Comparison of ENCODE assay signal across 19 cellular contexts in genomic region chr15:72163719-72164118, GRCh38. TPM values are rescaled to one million over a fixed set of nuclear protein-coding genes. Genes with fewer than 3 reads are reported as not detected.
"Had no signal": no experiment of that assay in that cellular context is flagged by ENCODE, and none has a peak within 500 bp of the region (broad histone marks: within the 10 kb centered on the region; RNA-seq: fewer than 3 reads in every experiment).

No MANE protein-coding gene starts in this region.

- DNase-seq: activated CD4-positive, alpha-beta T cell treated with anti-CD3 and anti-CD28 coated beads for 4 hours; activated CD4-positive, alpha-beta T cell treated with anti-CD3 and anti-CD28 coated beads, Interleukin-2, amount 50 U/mL, for 48 hours; activated CD4-positive, CD25-positive, alpha-beta regulatory T cell; activated CD8-positive, alpha-beta memory T cell treated with anti-CD3 and anti-CD28 coated beads, Interleukin-2, amount 50 U/mL, for 48 hours; activated naive CD4-positive, alpha-beta T cell; activated T-cell treated with anti-CD3 and anti-CD28 coated beads, Interleukin-2, amount 50 U/mL, for 4 hours; adrenal gland; left cardiac atrium; stimulated activated CD4-positive, alpha-beta T cell treated with anti-CD3 and anti-CD28 coated beads, Interleukin-4, amount 100 ng/mL, for 24 hours; stimulated activated naive CD4-positive, alpha-beta T cell treated with Interleukin-2 at 50 U/mL for 16 hours; thyroid gland had no signal

- H3K27me3 ChIP-seq: adrenal gland, thyroid gland had no signal

- H3K27ac ChIP-seq: adrenal gland, esophagus muscularis mucosa, spleen, thyroid gland had no signal

- H3K4me3 ChIP-seq: adrenal gland, esophagus muscularis mucosa, spleen, thyroid gland had no signal

- H3K9me3 ChIP-seq: adrenal gland, esophagus muscularis mucosa, spleen, thyroid gland had no signal

- ATAC-seq: activated T-cell treated with anti-CD3 and anti-CD28 coated beads, Interleukin-2, amount 50 U/mL, for 4 hours; left cardiac atrium had no signal

- H3K36me3 ChIP-seq: adrenal gland, esophagus muscularis mucosa, spleen, thyroid gland had no signal

RNA-seq across cellular contexts. Expression of gene GRAMD2A, which starts 33.9 kb away (rescaled TPM):
- total RNA-seq: activated CD8-positive, alpha-beta memory T cell treated with anti-CD3 and anti-CD28 coated beads for 36 hours; activated T-cell treated with anti-CD3 and anti-CD28 coated beads, Interleukin-2, amount 50 U/mL, for 4 hours; activated T-helper 2 cell treated with anti-CD3 and anti-CD28 coated beads, Interferon-gamma antibody, Interleukin-2, Interleukin-4, amounts not matched to agents 10 μg/mL and 5 μg/mL and 100 μg/mL, durations not matched to agents 14 hours and 24 hours and 36 hours; left cardiac atrium; liver; mononuclear cell; myocyte; osteoblast had no signal
- polyA plus RNA-seq: liver had no signal
